In genomic region chr5:97041239-97041638, GRCh38 we compare ENCODE assay signal across 24 cellular contexts.
"Had no signal": no experiment of that assay in that cellular context is flagged by ENCODE, and none has a peak within 500 bp of the region (broad histone marks: within the 10 kb centered on the region; RNA-seq: fewer than 3 reads in every experiment).

No MANE protein-coding gene starts in this region.

- H3K79me2 ChIP-seq: hepatocyte, parathyroid adenoma had no signal

- H3K36me3 ChIP-seq: gastrocnemius medialis, prostate gland, transverse colon, upper lobe of right lung, uterus had no signal

- H3K27ac ChIP-seq: coronary artery, esophagus squamous epithelium, gastrocnemius medialis, heart left ventricle, hepatocyte, neutrophil, parathyroid adenoma, prostate gland, right atrium auricular region, thoracic aorta, transverse colon, upper lobe of right lung, uterus had no signal

- H3K4me1 ChIP-seq: esophagus squamous epithelium, gastrocnemius medialis, parathyroid adenoma, prostate gland, transverse colon, upper lobe of right lung, uterus had no signal

- H3K4me3 ChIP-seq: coronary artery, esophagus squamous epithelium, gastrocnemius medialis, heart left ventricle, hepatocyte, lung, prostate gland, right atrium auricular region, thoracic aorta, transverse colon, upper lobe of right lung, uterus had no signal

- H3K27me3 ChIP-seq: esophagus squamous epithelium, gastrocnemius medialis, heart left ventricle, hepatocyte, neutrophil, right atrium auricular region, transverse colon, upper lobe of right lung, uterus had no signal

- H3K9me3 ChIP-seq: esophagus squamous epithelium, gastrocnemius medialis, heart left ventricle, neutrophil, prostate gland, right atrium auricular region, thoracic aorta, transverse colon, upper lobe of right lung, uterus had no signal

- DNase-seq: dermis blood vessel endothelial cell; effector memory CD4-positive, alpha-beta T cell; esophagus squamous epithelium; gastrocnemius medialis; heart left ventricle; kidney; natural killer cell; small intestine; stimulated activated CD4-positive, alpha-beta T cell treated with anti-CD3 and anti-CD28 coated beads, Interleukin-15, amount 100 ng/mL, for 24 hours; stimulated activated CD4-positive, alpha-beta T cell treated with anti-CD3 and anti-CD28 coated beads, Interleukin-2, amount 100 ng/mL, for 48 hours; stimulated activated naive B cell treated with anti-CD40 and anti-IgM and Interleukin-4, amounts not matched to agents 10 μg/mL and 1 μg/mL and 100 μg/mL, for 72 hours; transverse colon; upper lobe of right lung; uterus had no signal

- ATAC-seq: gastrocnemius medialis; heart left ventricle; left lobe of liver; natural killer cell; stimulated activated naive B cell treated with anti-CD40 and anti-IgM and Interleukin-4, amounts not matched to agents 10 μg/mL and 1 μg/mL and 100 μg/mL, for 72 hours; upper lobe of right lung had no signal

- FAIRE-seq: endothelial cell of umbilical vein, small intestine had no signal

- H3K9ac ChIP-seq: parathyroid adenoma had no signal

- H3K4me2 ChIP-seq: hepatocyte had no signal

- H2AFZ ChIP-seq: hepatocyte, parathyroid adenoma had no signal
